Comparison of ENCODE assay signal across 25 cellular contexts in genomic region chr2:190564838-190565237, GRCh38. TPM values are rescaled to one million over a fixed set of nuclear protein-coding genes. Genes with fewer than 3 reads are reported as not detected.
DNase-seq lines count a peak whose midpoint lies in the region; ATAC-seq, FAIRE-seq and TF ChIP-seq lines count a peak whose summit lies in the region.
"Had no signal": no experiment of that assay in that cellular context is flagged by ENCODE, and none has a peak within 500 bp of the region (broad histone marks: within the 10 kb centered on the region; RNA-seq: fewer than 3 reads in every experiment).

No MANE protein-coding gene starts in this region.

- H3K27me3 ChIP-seq in breast epithelium (no peaks in the 10 kb centered on the region), K562 (ENCODE audit: control insufficient read depth in 2 of 2, insufficient read depth in 2 of 2, low read length in 2 of 2) (no peaks in the 10 kb centered on the region), small intestine (ENCODE audit: control insufficient read depth in 2 of 2, insufficient read depth in 2 of 2, low read length in 2 of 2) (no peaks in the 10 kb centered on the region)
- H3K27me3 ChIP-seq: BE2C, BLaER1 had no signal

- no peak overlapping the region for H3K4me3 ChIP-seq in breast epithelium
- no peak overlapping the region for H3K4me3 ChIP-seq in K562
- no peak overlapping the region for H3K4me3 ChIP-seq in small intestine (ENCODE audit: low read depth in 1 of 2, low read length in 2 of 2)
- H3K4me3 ChIP-seq: BLaER1 had no signal

- no peak overlapping the region for H3K27ac Mint-ChIP-seq in MCF 10A (ENCODE audit: low read depth, unreplicated experiment)
- H3K27ac Mint-ChIP-seq: CD14-positive monocyte; CD4-positive, alpha-beta memory T cell; CD4-positive, CD25-positive, alpha-beta regulatory T cell had no signal

- CTCF ChIA-PET in MCF 10A (lab: Yijun Ruan, JAX) (interaction anchor here (0.5 to 1.3 kb wide), 3 partner anchors 10 to 182 kb away, joined by 3 to 4 read pairs (median 3); no protein-coding TSS in a partner anchor), K562 (lab: Yijun Ruan, JAX; ENCODE audit: low intra/inter-chr PET ratio) (no interaction called here)

- intact Hi-C loops in MCF 10A (cut with micrococcal nuclease): no loop called here
- intact Hi-C loops in breast epithelium (cut with DNase I; ENCODE audit: low total_unique reads): no loop called here
- intact Hi-C loops in K562 (cut with micrococcal nuclease): no loop called here

- H3K9ac ChIP-seq in K562 (ENCODE audit: insufficient read depth in 1 of 2, low read depth in 2 of 2, low read length in 2 of 2): no peak overlapping the region
- H3K9ac ChIP-seq: BLaER1 had no signal

- TF ChIP-seq CTCF in MCF 10A (IDR thresholded peaks at IDR 0.05; ENCODE audit: unreplicated experiment): no peak
- TF ChIP-seq CTCF in breast epithelium (IDR thresholded peaks at IDR 0.05): no peak
- TF ChIP-seq CTCF in K562 (IDR thresholded peaks at IDR 0.05 in 2 of 3, conservative IDR thresholded peaks at IDR 0.05 in 1 of 3; ENCODE audit: insufficient read depth in 2 of 3, low read depth in 1 of 3, low read length in 3 of 3): no peak

- H3K27me3 Mint-ChIP-seq in MCF 10A (ENCODE audit: insufficient read depth, unreplicated experiment): no peaks in the 10 kb centered on the region
- H3K27me3 Mint-ChIP-seq: CD4-positive, alpha-beta memory T cell; CD4-positive, CD25-positive, alpha-beta regulatory T cell; CD8-positive, alpha-beta memory T cell had no signal

- DNase-seq in MCF 10A (ENCODE audit: unreplicated experiment): no peak
- DNase-seq in breast epithelium (ENCODE audit: low spot score in 2 of 2): no peak
- DNase-seq in K562 (ENCODE audit: extremely low read depth in 1 of 4, low spot score in 3 of 4): peak in 1 of 4 experiments; percentile 34
- DNase-seq in small intestine: peak; percentile 58
- DNase-seq in activated CD4-positive, alpha-beta T cell treated with anti-CD3 and anti-CD28 coated beads, Interleukin-2, amount 50 U/mL, for 1 hour: no peak
- no peak for DNase-seq in SIG-M5 treated with dmso at 0.1 percent for 504 hours (lab: John Stamatoyannopoulos, UW; ENCODE audit: unreplicated experiment)
- DNase-seq: 8988T; ACHN; BE2C; C1 segment of cervical spinal cord; CD4-positive, alpha-beta memory T cell; CD4-positive, CD25-positive, alpha-beta regulatory T cell; CD8-positive, alpha-beta memory T cell; COR-L47; DMS 273 treated with DMSO at 0.1 percent for 48 hours; DMS153; DMS53; DMS79; DND-41; EL; GDM1 had no signal

- H3K4me2 ChIP-seq in K562 (ENCODE audit: insufficient read depth, low read length): no peak overlapping the region
- H3K4me2 ChIP-seq: BLaER1 had no signal

- BruUV-seq in MCF 10A (replicated peaks; lab: Mats Ljungman, UMichigan) (no TSS peak), K562 (replicated peaks; lab: Mats Ljungman, UMichigan) (no TSS peak)

- H3K9me3 Mint-ChIP-seq in MCF 10A (ENCODE audit: unreplicated experiment): peaks cover 19% of the 10 kb centered on the region

- H3K4me3 Mint-ChIP-seq in MCF 10A (ENCODE audit: unreplicated experiment): peak overlapping the region; percentile 30
- H3K4me3 Mint-ChIP-seq: CD14-positive monocyte; CD4-positive, alpha-beta memory T cell; CD4-positive, CD25-positive, alpha-beta regulatory T cell; CD8-positive, alpha-beta memory T cell had no signal

- TF ChIP-seq POLR2A in breast epithelium (IDR thresholded peaks at IDR 0.05): no peak
- TF ChIP-seq POLR2A in K562 (conservative IDR thresholded peaks at IDR 0.05): no peak

- POLR2A ChIA-PET in MCF 10A (lab: Yijun Ruan, JAX) (interaction anchor here (0.6 to 18.0 kb wide), 4 partner anchors 9 to 64 kb away, joined by 3 to 227 read pairs (median 4); no protein-coding TSS in a partner anchor), K562 (lab: Yijun Ruan, JAX) (interaction anchor here (1.1 kb wide), 1 partner anchor 12 kb away, joined by 3 read pairs; no protein-coding TSS in a partner anchor)

- no peaks in the 10 kb centered on the region for H3K79me2 ChIP-seq in K562 (ENCODE audit: control insufficient read depth, insufficient read depth, low read length)

- 28% methylated on average over 2 of the region's 2 CpGs for WGBS in K562 (ENCODE audit: insufficient coverage, low coverage, missing lambda C conversion rate)
- WGBS in small intestine, 3 donors: 22 to 73% (median 54%) methylated on average over 2 of the region's 2 CpGs

- in situ Hi-C loops in K562 (cut with MboI): no loop called here

- H3K4me1 ChIP-seq in breast epithelium: no peaks in the 10 kb centered on the region
- peaks cover 5 to 12% of the 10 kb centered on the region in 2 experiments; a peak in 4 of 5 replicates for H3K4me1 ChIP-seq in K562 (replicated peaks in 1 of 2; ENCODE audit: control insufficient read depth in 2 of 2, insufficient read depth in 2 of 2, low read length in 2 of 2)
- H3K4me1 ChIP-seq in small intestine (ENCODE audit: control insufficient read depth in 2 of 2, insufficient read depth in 1 of 2, low read depth in 1 of 2, low read length in 1 of 2): peaks cover 0 to 2% of the 10 kb centered on the region in 2 donors
- H3K4me1 ChIP-seq: BE2C, BLaER1 had no signal

- H3K4me1 Mint-ChIP-seq in MCF 10A (ENCODE audit: insufficient read depth, unreplicated experiment): peaks cover 15% of the 10 kb centered on the region
- H3K4me1 Mint-ChIP-seq: CD14-positive monocyte had no signal

- no peaks in the 10 kb centered on the region for H3K36me3 Mint-ChIP-seq in MCF 10A (ENCODE audit: insufficient read depth, unreplicated experiment)

- no peak for TF ChIP-seq RAD21 in K562 (CRISPR knock-in tag; conservative IDR thresholded peaks at IDR 0.05 in 1 of 2, IDR thresholded peaks at IDR 0.05 in 1 of 2)

- no peak overlapping the region for H3K27ac ChIP-seq in breast epithelium
- no peak overlapping the region for H3K27ac ChIP-seq in K562 (ENCODE audit: extremely low read depth, low read depth, low read length)
- no peak overlapping the region for H3K27ac ChIP-seq in small intestine (ENCODE audit: low read depth in 1 of 2, low read length in 1 of 2)
- H3K27ac ChIP-seq: BLaER1 had no signal

- H3K9me3 ChIP-seq in breast epithelium: peaks cover 0 to 8% of the 10 kb centered on the region in 2 donors
- H3K9me3 ChIP-seq in K562 (replicated peaks; ENCODE audit: control insufficient read depth, insufficient read depth, low read depth, low read length): peaks cover 3% of the 10 kb centered on the region; the same call in 1 of the 2 replicates
- H3K9me3 ChIP-seq in small intestine (ENCODE audit: control insufficient read depth, low read depth): no peaks in the 10 kb centered on the region

- FAIRE-seq in K562 (lab: Jason Lieb, UNC) (peak; percentile 61), small intestine (lab: Jason Lieb, UNC) (no peak)
- FAIRE-seq: A204.1, GM12891 had no signal

- H2AFZ ChIP-seq in K562 (ENCODE audit: low read depth, low read length): 0 out of 2 replicates have a peak overlapping the region, but pooled peaks have one; percentile 40

- no peak for TF ChIP-seq EP300 in K562 (IDR thresholded peaks at IDR 0.05; ENCODE audit: low read length)

- ATAC-seq in K562: peak; percentile 55

- no peaks in the 10 kb centered on the region for H3K9me1 ChIP-seq in K562 (ENCODE audit: control insufficient read depth, insufficient read depth, low read length)

- H3K36me3 ChIP-seq in breast epithelium: no peaks in the 10 kb centered on the region
- H3K36me3 ChIP-seq in K562 (ENCODE audit: control insufficient read depth, insufficient read depth, low read length): no peaks in the 10 kb centered on the region
- H3K36me3 ChIP-seq in small intestine (ENCODE audit: control insufficient read depth in 2 of 2, insufficient read depth in 2 of 2, low read length in 2 of 2): no peaks in the 10 kb centered on the region
- H3K36me3 ChIP-seq: BE2C had no signal

- H4K20me1 ChIP-seq in K562 (replicated peaks; ENCODE audit: control insufficient read depth, insufficient read depth, low read length): no peaks in the 10 kb centered on the region
- H4K20me1 ChIP-seq: BLaER1 had no signal

TF ChIP-seq in K562, 482 proteins besides CTCF, POLR2A, EP300 and RAD21:
- TF ChIP-seq CBFA2T3 (IDR thresholded peaks at IDR 0.05): 0 out of 2 replicates have a peak, but pooled peaks have one; percentile 31
- TF ChIP-seq MCM5 (IDR thresholded peaks at IDR 0.05; ENCODE audit: low read depth): no peak
- no peak for TF ChIP-seq NCOA1 (IDR thresholded peaks at IDR 0.05; ENCODE audit: low read depth)
- no peak for TF ChIP-seq GATAD2A (IDR thresholded peaks at IDR 0.05)
- no peak for TF ChIP-seq ZNF212 (CRISPR knock-in tag; IDR thresholded peaks at IDR 0.05)
- TF ChIP-seq ETV6 (IDR thresholded peaks at IDR 0.05; ENCODE audit: borderline replicate concordance in 1 of 2, low read depth in 2 of 2, low read length in 1 of 2): no peak
- no peak for TF ChIP-seq ETV6 (CRISPR knock-in tag; IDR thresholded peaks at IDR 0.05; ENCODE audit: borderline replicate concordance)
- no peak for TF ChIP-seq ZNF165 (CRISPR knock-in tag; IDR thresholded peaks at IDR 0.05; ENCODE audit: borderline replicate concordance)
TF ChIP-seq in K562: peak in this region for 1.

RNA-seq across cellular contexts. Expression of gene NEMP2, which starts 30.3 kb away (rescaled TPM):
- 34.2 and 46.0 TPM in 2 replicates for total RNA-seq in MCF 10A (2022)
- 1 to 10 TPM; 4.5 to 6.6 (median 5.2) TPM for total RNA-seq in breast epithelium
- total RNA-seq in K562 (2011; cell fraction: chromatin; rRNA removed; ENCODE audit: low replicate concordance): 6.9 and 7.5 TPM in 2 replicates
- 3.7 and 4.3 TPM in 2 replicates for total RNA-seq in K562 (2011; cell fraction: nucleolus; rRNA removed)
- total RNA-seq in K562 (2011; cell fraction: nucleoplasm; rRNA removed): 7.4 and 11.6 TPM in 2 replicates
- total RNA-seq in K562 (2014; rRNA removed): 1.4 and 1.6 TPM in 2 replicates
- total RNA-seq in K562 (2014; rRNA removed; fragmentation: Illumina TruSeq; extraction: Trizol): 1.7 and 3.0 TPM in 2 replicates
- 2.0 and 2.2 TPM in 2 replicates for total RNA-seq in K562 (2015; rRNA removed; fragmentation: Illumina TruSeq; extraction: Trizol)
- total RNA-seq in K562 (2021): 2.4 and 3.3 TPM in 2 replicates
- 2.7 and 3.0 TPM in 2 replicates for polyA plus RNA-seq in K562 (2011; rRNA removed)
- polyA plus RNA-seq in K562 (2011; cell fraction: cytosol; rRNA removed): 0.55 and 3.2 TPM in 2 replicates
- 1.9 and 2.0 TPM in 2 replicates for polyA plus RNA-seq in K562 (2011; cell fraction: nucleus; rRNA removed)
- 2.1 and 2.2 TPM in 2 replicates for polyA plus RNA-seq in K562 (2012)
- polyA plus RNA-seq in K562 (2014; fragmentation: Illumina TruSeq; extraction: Trizol): 1.1 and 2.0 TPM in 2 replicates
- under 1 TPM; 0.32 to 0.36 TPM for polyA plus RNA-seq in K562 (2014; fragmentation: Nextera tagmentation; extraction: Ambion mirVana)
- polyA plus RNA-seq in K562 (2014; rRNA removed): 3.0 and 5.0 TPM in 2 replicates
- 9.7 and 10.6 TPM in 2 replicates for polyA minus RNA-seq in K562 (2011; rRNA and poly(A)+ RNA removed)
- 3.1 and 3.5 TPM in 2 replicates for polyA minus RNA-seq in K562 (2011; cell fraction: cytosol; rRNA and poly(A)+ RNA removed)
- polyA minus RNA-seq in K562 (2011; cell fraction: nucleus; rRNA and poly(A)+ RNA removed): 6.3 and 9.2 TPM in 2 replicates
- 1 to 10 TPM in 1 of 3 donors, under 1 TPM in 2; 0.45 to 1.4 (median 0.54) TPM for polyA plus RNA-seq in small intestine
